12 cellular contexts compared by ENCODE assay signal in the genomic region with DNA sequence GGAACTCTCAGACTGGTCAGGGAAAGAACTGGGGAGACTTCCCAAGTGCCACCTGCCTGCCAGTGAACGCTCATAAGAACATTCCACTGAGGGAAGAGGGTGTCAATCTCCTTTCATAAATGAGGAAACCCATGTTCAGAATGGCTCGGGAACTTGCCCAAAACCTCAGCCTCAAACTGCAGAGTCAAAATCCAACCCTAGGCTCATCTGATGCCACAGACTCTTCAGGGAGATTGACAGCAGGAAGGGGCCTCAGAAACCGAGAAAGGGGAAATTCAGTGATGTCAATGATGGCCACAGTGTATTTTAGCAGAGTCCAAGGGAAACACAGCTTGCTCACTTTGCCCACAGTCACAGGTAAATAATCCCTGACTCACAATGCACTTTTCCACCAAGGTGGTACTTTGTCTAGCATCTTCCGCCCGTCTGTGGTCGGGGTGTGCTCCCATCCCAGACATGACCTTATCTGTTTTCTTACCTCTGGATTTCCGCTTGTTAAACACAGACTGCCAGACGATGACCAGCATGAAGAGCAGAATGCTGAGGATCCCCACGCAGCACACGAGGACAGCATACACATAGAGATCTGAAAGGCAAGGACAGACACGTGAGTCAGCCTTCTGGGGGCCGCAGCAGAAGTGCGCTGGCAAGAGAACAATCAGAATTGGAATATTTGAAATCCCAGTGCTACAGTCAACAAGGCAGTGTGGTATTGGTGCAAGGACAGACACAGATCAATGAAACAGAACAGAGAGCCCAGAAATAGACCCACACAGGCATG. TPM values are rescaled to one million over a fixed set of nuclear protein-coding genes. Genes with fewer than 3 reads are reported as not detected.
DNase-seq lines count a peak whose midpoint lies in the region; ATAC-seq, FAIRE-seq and TF ChIP-seq lines count a peak whose summit lies in the region.
"Had no signal": no experiment of that assay in that cellular context is flagged by ENCODE, and none has a peak within 500 bp of the region (broad histone marks: within the 10 kb centered on the region; RNA-seq: fewer than 3 reads in every experiment).

No MANE protein-coding gene starts in this region.

- no peaks in the 10 kb centered on the region for H3K79me2 ChIP-seq in astrocyte (ENCODE audit: insufficient read depth, low read length)

- H3K9me3 Mint-ChIP-seq in astrocyte (ENCODE audit: unreplicated experiment): peaks cover 3% of the 10 kb centered on the region
- H3K9me3 Mint-ChIP-seq: brain had no signal

- H4K20me1 ChIP-seq in BLaER1: no peaks in the 10 kb centered on the region
- H4K20me1 ChIP-seq in astrocyte (ENCODE audit: insufficient read depth, low read length): no peaks in the 10 kb centered on the region

- peak overlapping the region; percentile 69 for H3K4me2 ChIP-seq in BLaER1
- no peak overlapping the region for H3K4me2 ChIP-seq in astrocyte (ENCODE audit: low read length)

- no peak overlapping the region for H3K27ac ChIP-seq in BLaER1
- H3K27ac ChIP-seq in astrocyte (ENCODE audit: low read depth, low read length): no peak overlapping the region

- H3K4me3 ChIP-seq in BLaER1 (no peak overlapping the region; the same call in 1 of the 2 replicates), astrocyte (ENCODE audit: insufficient read depth, low read depth, low read length) (no peak overlapping the region)

- H3K9me3 ChIP-seq in BLaER1 (no peaks in the 10 kb centered on the region; the same call in 1 of the 2 replicates), astrocyte (ENCODE audit: insufficient read depth, low read depth, low read length) (no peaks in the 10 kb centered on the region)

- H3K27me3 ChIP-seq in BLaER1 (no peaks in the 10 kb centered on the region), astrocyte (ENCODE audit: insufficient read depth, low read length) (no peaks in the 10 kb centered on the region)

- H3K4me1 ChIP-seq in BLaER1 (peaks cover 26% of the 10 kb centered on the region), astrocyte (ENCODE audit: insufficient read depth, low read length) (no peaks in the 10 kb centered on the region)

- H3K36me3 ChIP-seq in BLaER1: no peaks in the 10 kb centered on the region
- no peaks in the 10 kb centered on the region for H3K36me3 ChIP-seq in astrocyte (ENCODE audit: insufficient read depth, low read length)

- ATAC-seq in GM19025 (IDR thresholded peaks at IDR 0.05; ENCODE audit: low read depth, unreplicated experiment) (peak; percentile 73), HG03460 (IDR thresholded peaks at IDR 0.05; ENCODE audit: unreplicated experiment) (peak; percentile 65), GM21619 (IDR thresholded peaks at IDR 0.05; ENCODE audit: unreplicated experiment) (no peak)

- H2AFZ ChIP-seq in astrocyte (ENCODE audit: low read depth, low read length): no peak overlapping the region

- no peaks in the 10 kb centered on the region for H3K36me3 Mint-ChIP-seq in astrocyte (ENCODE audit: low read depth, unreplicated experiment)

- peaks cover 16% of the 10 kb centered on the region for H3K4me1 Mint-ChIP-seq in astrocyte (ENCODE audit: low read depth, unreplicated experiment)

- TF ChIP-seq CTCF in astrocyte (IDR thresholded peaks at IDR 0.05; ENCODE audit: insufficient read depth, low read depth, low read length): no peak

- H3K27me3 Mint-ChIP-seq in astrocyte (ENCODE audit: low read depth, unreplicated experiment): peaks cover 20% of the 10 kb centered on the region

- H3K27ac Mint-ChIP-seq in astrocyte (ENCODE audit: unreplicated experiment): peak overlapping the region; percentile 16
- H3K27ac Mint-ChIP-seq: brain had no signal

- DNase-seq in astrocyte (ENCODE audit: low read depth): peak; percentile 23
- DNase-seq in middle frontal gyrus (ENCODE audit: extremely low spot score, low spot score): no peak
- DNase-seq in EL: no peak
- no peak for DNase-seq in HPDE6-E6E7 (ENCODE audit: extremely low spot score)
- DNase-seq: NCI-H446 treated with DMSO at 0.1 percent for 48 hours had no signal

- FAIRE-seq in astrocyte (lab: Jason Lieb, UNC): no peak

- H3K9ac ChIP-seq in BLaER1 (no peak overlapping the region), astrocyte (ENCODE audit: low read length) (no peak overlapping the region)

- no peak overlapping the region for H3K4me3 Mint-ChIP-seq in astrocyte (ENCODE audit: unreplicated experiment)
- H3K4me3 Mint-ChIP-seq: brain had no signal

RNA-seq across cellular contexts. Expression of gene VSTM4, which starts 38.4 kb away (rescaled TPM):
- 1.1 and 1.8 TPM in 2 replicates for total RNA-seq in astrocyte

RNA-seq across cellular contexts. Expression of gene FAM170B, which starts 56.9 kb away (rescaled TPM):
- total RNA-seq in astrocyte: not detected in 2 replicates
- total RNA-seq: lung microvascular endothelial cell, urinary bladder had no signal
